In the genomic region with DNA sequence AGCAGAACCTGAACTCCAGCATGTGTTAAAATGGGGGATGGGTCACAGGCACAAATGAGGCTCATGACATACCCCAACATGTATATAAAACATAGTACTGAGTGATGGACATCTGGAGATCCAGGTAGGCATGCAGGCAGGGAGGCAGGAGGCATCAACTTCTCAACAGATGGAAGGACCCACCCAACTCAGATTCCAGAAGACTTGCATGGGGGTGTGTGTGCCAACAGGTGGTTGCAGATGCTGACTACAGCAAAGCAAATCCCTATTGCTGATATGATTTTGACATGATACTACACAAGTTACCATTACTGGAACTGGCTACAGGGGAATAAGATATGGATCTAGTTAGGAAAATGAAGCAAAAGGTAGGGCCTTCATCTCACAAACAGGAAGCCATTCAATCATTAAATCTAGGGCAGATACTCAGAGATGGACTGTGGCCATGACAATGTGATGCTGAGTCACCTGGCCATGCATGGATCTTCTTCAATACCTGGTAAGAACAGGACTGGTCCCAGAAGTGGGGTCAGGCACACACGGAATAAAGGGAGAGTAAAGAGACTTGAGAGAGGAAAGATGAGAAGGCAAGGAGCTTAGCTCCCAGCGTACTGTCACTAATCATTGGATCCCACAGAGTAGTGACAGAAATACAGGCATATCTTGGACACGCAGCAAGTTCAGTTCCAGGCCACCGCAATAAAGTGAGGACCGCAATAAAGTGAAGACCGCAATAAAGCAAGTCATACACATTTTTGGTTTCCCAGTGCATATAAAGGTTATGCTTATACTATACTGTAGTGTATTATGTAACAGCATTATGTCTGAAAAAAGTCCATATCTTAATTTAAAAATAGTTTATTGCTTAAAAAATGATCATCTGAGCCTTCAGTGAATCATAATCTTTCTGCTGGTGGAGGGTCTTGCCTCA, we compare ENCODE assay signal across 18 cellular contexts.
DNase-seq lines count a peak whose midpoint lies in the region; ATAC-seq and TF ChIP-seq lines count a peak whose summit lies in the region.
"Had no signal": no experiment of that assay in that cellular context is flagged by ENCODE, and none has a peak within 500 bp of the region (broad histone marks: within the 10 kb centered on the region; RNA-seq: fewer than 3 reads in every experiment).

No MANE protein-coding gene starts in this region.

- peaks cover 3% of the 10 kb centered on the region; the same call in 1 of the 2 replicates for H3K79me2 ChIP-seq in GM23248 (ENCODE audit: insufficient read depth)
- H3K79me2 ChIP-seq in trophoblast cell (ENCODE audit: control insufficient read depth, insufficient read depth, low read length, poor library complexity): no peaks in the 10 kb centered on the region
- H3K79me2 ChIP-seq: parathyroid adenoma had no signal

- H3K14ac ChIP-seq in IMR-90 (replicated peaks; ENCODE audit: low read depth, low read length) (no peak overlapping the region), trophoblast cell (ENCODE audit: low read length) (no peak overlapping the region)

- no peaks in the 10 kb centered on the region for H3K9me2 ChIP-seq in GM23248 (ENCODE audit: insufficient read depth)

- ATAC-seq in IMR-90 (ENCODE audit: low read depth) (no peak), HG03565 (IDR thresholded peaks at IDR 0.05; ENCODE audit: unreplicated experiment) (no peak), lower lobe of right lung (no peak)
- ATAC-seq: HCT116 had no signal

- H3K9ac ChIP-seq in GM23248 (no peak overlapping the region), IMR-90 (ENCODE audit: low read depth, low read length) (no peak overlapping the region), trophoblast cell (ENCODE audit: low read length) (no peak overlapping the region)
- H3K9ac ChIP-seq: BLaER1 treated with 17β-estradiol and CSF1 and Interleukin-3, amounts not matched to agents 10 nM and 100 nM; parathyroid adenoma had no signal

- TF ChIP-seq RAD21 in IMR-90 (IDR thresholded peaks at IDR 0.05; ENCODE audit: low read length): no peak

- no peak overlapping the region for H3K23ac ChIP-seq in IMR-90 (ENCODE audit: low read depth, low read length)
- peak overlapping the region; percentile 37 for H3K23ac ChIP-seq in trophoblast cell (ENCODE audit: low read length)

- POLR2A ChIA-PET in IMR-90 (lab: Charles Lee; ENCODE audit: unreplicated experiment): no interaction called here

- no peak overlapping the region for H3K4me3 ChIP-seq in GM23248
- H3K4me3 ChIP-seq in IMR-90 (ENCODE audit: insufficient read depth, low read depth, low read length): no peak overlapping the region
- no peak overlapping the region for H3K4me3 ChIP-seq in esophagus muscularis mucosa
- H3K4me3 ChIP-seq in trophoblast cell (ENCODE audit: low read depth, low read length): no peak overlapping the region
- no peak overlapping the region for H3K4me3 ChIP-seq in lower lobe of right lung
- H3K4me3 ChIP-seq: BLaER1 treated with 17β-estradiol and CSF1 and Interleukin-3, amounts not matched to agents 10 nM and 100 nM; spleen; thyroid gland had no signal

- H3K9me1 ChIP-seq in IMR-90 (ENCODE audit: insufficient read depth, low read length): peaks cover 8% of the 10 kb centered on the region

- H4K8ac ChIP-seq in IMR-90 (ENCODE audit: low read depth in 2 of 2, low read length in 2 of 2): no peak overlapping the region
- H4K8ac ChIP-seq in trophoblast cell (ENCODE audit: low read depth, low read length): no peak overlapping the region

- no peak overlapping the region for H2BK15ac ChIP-seq in IMR-90 (ENCODE audit: low read depth, low read length)

- H3K79me1 ChIP-seq in IMR-90 (ENCODE audit: low read depth in 1 of 2, low read length in 2 of 2): peaks cover 23 to 29% of the 10 kb centered on the region in 2 experiments
- no peaks in the 10 kb centered on the region for H3K79me1 ChIP-seq in trophoblast cell (ENCODE audit: low read length)

- no peak overlapping the region for H3K56ac ChIP-seq in IMR-90 (ENCODE audit: extremely low read depth, insufficient read depth, low read length)

- WGBS in GM23248 (ENCODE audit: low coverage in 1 of 2, low lambda C conversion rate in 2 of 2, missing lambda C conversion rate in 2 of 2), 2 experiments: 96 to 98% methylated on average over 6 of the region's 6 CpGs
- 100% methylated on average over 2 of the region's 6 CpGs; no CpG with 5 or more reads in 1 of the 2 experiments for WGBS in IMR-90 (ENCODE audit: extremely low coverage in 2 of 2, insufficient read length in 1 of 2), 2 experiments
- over 99% methylated on average over 6 of the region's 6 CpGs for WGBS in esophagus muscularis mucosa
- WGBS in trophoblast cell (ENCODE audit: extremely low coverage, insufficient coverage, insufficient read length): no CpG with 5 or more reads among the region's 6 CpGs

- H3K4me2 ChIP-seq in GM23248 (ENCODE audit: unreplicated experiment): no peak overlapping the region
- H3K4me2 ChIP-seq in IMR-90 (ENCODE audit: low read depth, low read length): no peak overlapping the region; the same call in 1 of the 2 replicates
- peak overlapping the region; percentile 9 for H3K4me2 ChIP-seq in trophoblast cell (ENCODE audit: low read length)
- H3K4me2 ChIP-seq: BLaER1 treated with 17β-estradiol and CSF1 and Interleukin-3, amounts not matched to agents 10 nM and 100 nM had no signal

- no peak overlapping the region for H2AK5ac ChIP-seq in IMR-90 (ENCODE audit: low read depth, low read length)
- H2AK5ac ChIP-seq in trophoblast cell (ENCODE audit: low read length): no peak overlapping the region

- TF ChIP-seq POLR2A in IMR-90 (IDR thresholded peaks at IDR 0.05; ENCODE audit: low read depth, low read length) (no peak), esophagus muscularis mucosa (IDR thresholded peaks at IDR 0.05; ENCODE audit: low read depth) (no peak)

- CTCF ChIA-PET in IMR-90 (lab: Yijun Ruan, JAX): no interaction called here

- TF ChIP-seq CTCF in IMR-90 (conservative IDR thresholded peaks at IDR 0.05; ENCODE audit: low read depth, low read length): no peak
- no peak for TF ChIP-seq CTCF in esophagus muscularis mucosa (IDR thresholded peaks at IDR 0.05)
- no peak for TF ChIP-seq CTCF in lower lobe of right lung (IDR thresholded peaks at IDR 0.05)

- dilution Hi-C loops in IMR-90 (cut with HindIII; ENCODE audit: low sequenced_read_pairs, unreplicated experiment): no loop called here

- peaks cover 33% of the 10 kb centered on the region for H3K4me1 ChIP-seq in GM23248 (ENCODE audit: insufficient read depth)
- H3K4me1 ChIP-seq in IMR-90 (ENCODE audit: control insufficient read depth, insufficient read depth, low read length): peaks cover 11% of the 10 kb centered on the region
- peaks cover 16 to 48% (median 42%) of the 10 kb centered on the region in 4 donors for H3K4me1 ChIP-seq in esophagus muscularis mucosa
- peaks cover 11 to 13% of the 10 kb centered on the region in 2 experiments for H3K4me1 ChIP-seq in trophoblast cell (ENCODE audit: control insufficient read depth in 1 of 2, insufficient read depth in 2 of 2, low read length in 2 of 2)
- H3K4me1 ChIP-seq in lower lobe of right lung: peaks cover 25% of the 10 kb centered on the region
- H3K4me1 ChIP-seq: BLaER1 treated with 17β-estradiol and CSF1 and Interleukin-3, amounts not matched to agents 10 nM and 100 nM; parathyroid adenoma; thyroid gland had no signal

- DNase-seq in GM23248 (no peak), IMR-90 (no peak), esophagus muscularis mucosa (ENCODE audit: extremely low spot score) (no peak), trophoblast cell (peak in 1 of 2 donors; percentile 3), activated gamma-delta T cell (lab: John Stamatoyannopoulos, UW) (no peak), lower lobe of right lung (no peak)
- DNase-seq: activated gamma-delta T cell treated with Interleukin-2 at 50 U/mL for 16 hours, cerebellar nuclear complex, hippocampal formation, NCI-H345, spleen, thyroid gland had no signal

- intact Hi-C loops in IMR-90 (cut with micrococcal nuclease) (no loop called here), esophagus muscularis mucosa (cut with DNase I) (no loop called here), lower lobe of right lung (cut with DNase I) (no loop called here)

- H2BK5ac ChIP-seq in IMR-90 (ENCODE audit: low read depth, low read length, poor library complexity, severe bottlenecking) (peak overlapping the region; percentile 71), trophoblast cell (ENCODE audit: low read depth, low read length, poor library complexity) (no peak overlapping the region)

- H3K27me3 ChIP-seq in GM23248 (replicated peaks; ENCODE audit: insufficient read depth) (no peaks in the 10 kb centered on the region), IMR-90 (ENCODE audit: control insufficient read depth, insufficient read depth, low read length) (no peaks in the 10 kb centered on the region), esophagus muscularis mucosa (no peaks in the 10 kb centered on the region), trophoblast cell (ENCODE audit: insufficient read depth, low read length) (no peaks in the 10 kb centered on the region), lower lobe of right lung (ENCODE audit: low read depth) (no peaks in the 10 kb centered on the region)
- H3K27me3 ChIP-seq: BLaER1 treated with 17β-estradiol and CSF1 and Interleukin-3, amounts not matched to agents 10 nM and 100 nM; spleen; thyroid gland had no signal

- H2AFZ ChIP-seq in GM23248 (no peak overlapping the region), IMR-90 (replicated peaks; ENCODE audit: low read length, poor library complexity) (no peak overlapping the region), trophoblast cell (ENCODE audit: insufficient read depth, low read length, poor library complexity) (no peak overlapping the region)
- H2AFZ ChIP-seq: parathyroid adenoma had no signal

- H2BK20ac ChIP-seq in IMR-90 (ENCODE audit: low read depth, low read length): no peak overlapping the region

- H2BK120ac ChIP-seq in IMR-90 (ENCODE audit: low read depth, low read length) (no peak overlapping the region; the same call in 1 of the 2 replicates), trophoblast cell (ENCODE audit: insufficient read depth, low read length, poor library complexity) (no peak overlapping the region)

- H3K27ac ChIP-seq in GM23248 (peak overlapping the region; percentile 34; the same call in 1 of the 2 replicates), IMR-90 (ENCODE audit: insufficient read depth, low read length) (peak overlapping the region; percentile 42; the same call in 1 of the 2 replicates), esophagus muscularis mucosa (replicated peaks in 1 of 4) (peak overlapping the region in 3 of 4 donors; percentile 45 to 61 (median 52)), trophoblast cell (ENCODE audit: low read depth, low read length) (peak overlapping the region; percentile 57), lower lobe of right lung (no peak overlapping the region)
- H3K27ac ChIP-seq: BLaER1 treated with 17β-estradiol and CSF1 and Interleukin-3, amounts not matched to agents 10 nM and 100 nM; parathyroid adenoma; RWPE1; thyroid gland; VCaP had no signal

- in situ Hi-C loops in GM23248 (cut with MboI): no loop called here
- in situ Hi-C loops in IMR-90 (cut with MboI; ENCODE audit: low sequenced_read_pairs): no loop called here

- H3F3A ChIP-seq in GM23248 (ENCODE audit: insufficient read depth): peaks cover 25% of the 10 kb centered on the region

- H3K36me3 ChIP-seq in GM23248 (ENCODE audit: low read depth): peaks cover 15% of the 10 kb centered on the region
- peaks cover 15% of the 10 kb centered on the region for H3K36me3 ChIP-seq in IMR-90 (ENCODE audit: control insufficient read depth, insufficient read depth, low read length)
- peaks cover 0 to 36% (median 12%) of the 10 kb centered on the region in 4 donors for H3K36me3 ChIP-seq in esophagus muscularis mucosa
- H3K36me3 ChIP-seq in trophoblast cell (ENCODE audit: control insufficient read depth in 1 of 2, insufficient read depth in 2 of 2, low read length in 2 of 2): peaks cover 5 to 7% of the 10 kb centered on the region in 2 experiments
- H3K36me3 ChIP-seq in lower lobe of right lung: peaks cover 7% of the 10 kb centered on the region
- H3K36me3 ChIP-seq: thyroid gland had no signal

- no peak overlapping the region for H4K12ac ChIP-seq in trophoblast cell (ENCODE audit: low read depth, low read length)

- H3K18ac ChIP-seq in IMR-90 (ENCODE audit: low read depth, low read length) (no peak overlapping the region), trophoblast cell (ENCODE audit: low read length) (no peak overlapping the region)

- H3K9me3 ChIP-seq in GM23248 (ENCODE audit: low read depth) (no peaks in the 10 kb centered on the region), IMR-90 (ENCODE audit: control insufficient read depth, insufficient read depth, low read length) (no peaks in the 10 kb centered on the region), esophagus muscularis mucosa (no peaks in the 10 kb centered on the region), trophoblast cell (ENCODE audit: insufficient read depth, low read depth, low read length) (no peaks in the 10 kb centered on the region), lower lobe of right lung (no peaks in the 10 kb centered on the region)
- H3K9me3 ChIP-seq: spleen, thyroid gland had no signal

- TF ChIP-seq EP300 in esophagus muscularis mucosa (IDR thresholded peaks at IDR 0.05): no peak

- no peak overlapping the region for H4K5ac ChIP-seq in IMR-90 (ENCODE audit: low read depth, low read length)

- no TSS peak for BruUV-seq in IMR-90 (replicated peaks; lab: Mats Ljungman, UMichigan)

- H4K20me1 ChIP-seq in GM23248 (ENCODE audit: insufficient read depth) (no peaks in the 10 kb centered on the region), IMR-90 (ENCODE audit: insufficient read depth, low read length) (no peaks in the 10 kb centered on the region)

- H2BK12ac ChIP-seq in trophoblast cell (ENCODE audit: low read length): no peak overlapping the region

- H2AK9ac ChIP-seq in IMR-90 (replicated peaks; ENCODE audit: low read depth, low read length, poor library complexity): no peak overlapping the region

- H3K4ac ChIP-seq in IMR-90 (ENCODE audit: low read depth, low read length) (peak overlapping the region; percentile 19; the same call in 1 of the 2 replicates), trophoblast cell (ENCODE audit: low read depth, low read length) (no peak overlapping the region)

- H4K91ac ChIP-seq in IMR-90 (ENCODE audit: insufficient read depth, low read depth, low read length) (no peak overlapping the region), trophoblast cell (ENCODE audit: low read depth, low read length) (no peak overlapping the region)
